24 cellular contexts compared by ENCODE assay signal in the genomic region with DNA sequence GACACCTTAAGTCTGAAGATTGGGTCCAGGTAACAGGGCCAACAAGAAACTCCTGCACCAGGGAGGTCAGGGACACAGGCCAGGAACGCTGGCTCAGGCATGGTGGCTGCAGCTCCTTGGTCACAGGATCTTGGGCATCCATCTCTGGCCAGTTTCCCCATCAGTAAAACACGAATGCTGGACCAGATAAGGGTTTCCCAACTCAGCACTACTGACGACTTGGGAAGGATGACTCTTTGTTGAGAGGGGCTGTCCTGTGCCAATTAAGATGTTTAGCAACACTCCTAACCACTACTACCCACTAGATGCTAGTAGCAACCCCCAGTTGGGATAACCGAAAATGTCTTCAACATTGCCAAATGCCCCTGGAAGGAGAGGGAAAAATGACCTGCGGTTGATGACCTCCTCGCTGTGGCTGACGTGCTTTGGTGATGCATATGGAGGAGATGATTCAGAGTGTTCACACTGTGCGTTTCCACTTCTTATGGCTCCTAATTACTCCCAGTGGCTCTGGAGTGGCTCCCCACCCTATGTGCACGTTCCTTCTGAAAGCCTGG.
A peak's percentile ranks its signal among the peaks of the same experiment; 100 is the strongest.
DNase-seq lines count a peak whose midpoint lies in the region; ATAC-seq and TF ChIP-seq lines count a peak whose summit lies in the region.
"Had no signal": no experiment of that assay in that cellular context is flagged by ENCODE, and none has a peak within 500 bp of the region (broad histone marks: within the 10 kb centered on the region; RNA-seq: fewer than 3 reads in every experiment).

No MANE protein-coding gene starts in this region.

- no peaks in the 10 kb centered on the region for H4K20me1 ChIP-seq in osteoblast (ENCODE audit: insufficient read depth, low read length)

- H3K4me1 ChIP-seq in esophagus muscularis mucosa = no peaks in the 10 kb centered on the region
- H3K4me1 ChIP-seq in osteoblast (ENCODE audit: insufficient read depth, low read length) = no peaks in the 10 kb centered on the region
- H3K4me1 ChIP-seq in right lobe of liver = no peaks in the 10 kb centered on the region

- no peaks in the 10 kb centered on the region for H3K79me2 ChIP-seq in osteoblast (ENCODE audit: insufficient read depth, low read length)

- intact Hi-C loops in esophagus muscularis mucosa (cut with DNase I) (loop anchor here (10.0 kb wide), 1 partner anchor 1675 kb away; no protein-coding TSS in a partner anchor), right lobe of liver (cut with DNase I) (no loop called here)

- TF ChIP-seq EP300 in esophagus muscularis mucosa (IDR thresholded peaks at IDR 0.05) = no peak

- H3K27ac ChIP-seq in esophagus muscularis mucosa (replicated peaks in 1 of 4) = no peak overlapping the region
- H3K27ac ChIP-seq in osteoblast (ENCODE audit: low read depth, low read length) = no peak overlapping the region
- H3K27ac ChIP-seq in right lobe of liver = no peak overlapping the region
- H3K27ac ChIP-seq: 22Rv1, C4-2B, RWPE1, SK-N-MC had no signal

- no peak overlapping the region for H3K4me3 ChIP-seq in esophagus muscularis mucosa
- H3K4me3 ChIP-seq in osteoblast (ENCODE audit: insufficient read depth, low read length) = no peak overlapping the region
- H3K4me3 ChIP-seq in right lobe of liver = no peak overlapping the region
- H3K4me3 ChIP-seq: SK-N-MC had no signal

- no peak for TF ChIP-seq POLR2A in esophagus muscularis mucosa (IDR thresholded peaks at IDR 0.05; ENCODE audit: low read depth)
- no peak for TF ChIP-seq POLR2A in right lobe of liver (IDR thresholded peaks at IDR 0.05)

- H3K27me3 ChIP-seq in esophagus muscularis mucosa = peaks cover 0 to 18% (median 0%) of the 10 kb centered on the region in 4 donors
- no peaks in the 10 kb centered on the region for H3K27me3 ChIP-seq in osteoblast (ENCODE audit: insufficient read depth, low read length)
- H3K27me3 ChIP-seq in right lobe of liver = no peaks in the 10 kb centered on the region

- ATAC-seq in HG02588 (IDR thresholded peaks at IDR 0.05; ENCODE audit: unreplicated experiment) (no peak), GM18868 (IDR thresholded peaks at IDR 0.05; ENCODE audit: unreplicated experiment) (no peak), right lobe of liver (no peak)
- ATAC-seq: HepG2 had no signal

- H3K36me3 ChIP-seq in esophagus muscularis mucosa = no peaks in the 10 kb centered on the region
- H3K36me3 ChIP-seq in osteoblast (ENCODE audit: insufficient read depth, low read length) = no peaks in the 10 kb centered on the region
- no peaks in the 10 kb centered on the region for H3K36me3 ChIP-seq in right lobe of liver

- H2AFZ ChIP-seq in osteoblast (ENCODE audit: low read length) = no peak overlapping the region

- H3K9me3 ChIP-seq in esophagus muscularis mucosa (no peaks in the 10 kb centered on the region), osteoblast (ENCODE audit: low read depth, low read length) (no peaks in the 10 kb centered on the region), right lobe of liver (no peaks in the 10 kb centered on the region)

- WGBS in esophagus muscularis mucosa = 88% methylated on average over 9 of the region's 9 CpGs
- WGBS in right lobe of liver (ENCODE audit: insufficient coverage, low coverage, low lambda C conversion rate, missing lambda C conversion rate) = 41% methylated on average over 5 of the region's 9 CpGs

- no peak overlapping the region for H3K4me2 ChIP-seq in osteoblast (ENCODE audit: insufficient read depth, low read length)

- peak; percentile 34 for DNase-seq in A172 (ENCODE audit: low spot score)
- peak; percentile 72 for DNase-seq in ELR (ENCODE audit: low read depth)
- peak; percentile 72 for DNase-seq in M059J (ENCODE audit: low read depth)
- peak; percentile 62 for DNase-seq in esophagus muscularis mucosa (ENCODE audit: extremely low spot score)
- no peak for DNase-seq in osteoblast (ENCODE audit: insufficient read length, low spot score, missing footprints)
- no peak for DNase-seq in right lobe of liver
- DNase-seq: Calu3; CD8-positive, alpha-beta memory T cell; DMS53; KBM-7; MV-4-11; NCI-H1417; NCI-H1694 treated with DMSO at 0.1 percent for 48 hours; NCI-H2081 treated with DMSO at 0.1 percent for 48 hours; NCI-H446; NCI-H526 treated with DMSO at 0.1 percent for 48 hours; SHP77 treated with DMSO at 0.1 percent for 48 hours had no signal

- TF ChIP-seq CTCF in esophagus muscularis mucosa (IDR thresholded peaks at IDR 0.05) (no peak), osteoblast (IDR thresholded peaks at IDR 0.05; ENCODE audit: extremely low read depth, low read depth, low read length) (no peak), right lobe of liver (IDR thresholded peaks at IDR 0.05) (no peak)

Comparison
In these comparisons a context has a peak if more than half of its experiments do, and no peak if none do; other contexts are left out.
1. DNase-seq: peak in A172 (single experiment), ELR (single experiment), M059J (single experiment) and esophagus muscularis mucosa (single experiment); none in osteoblast (single experiment) and right lobe of liver (0 of 3).